ENCODE assay signal across 9 cellular contexts in the genomic region with DNA sequence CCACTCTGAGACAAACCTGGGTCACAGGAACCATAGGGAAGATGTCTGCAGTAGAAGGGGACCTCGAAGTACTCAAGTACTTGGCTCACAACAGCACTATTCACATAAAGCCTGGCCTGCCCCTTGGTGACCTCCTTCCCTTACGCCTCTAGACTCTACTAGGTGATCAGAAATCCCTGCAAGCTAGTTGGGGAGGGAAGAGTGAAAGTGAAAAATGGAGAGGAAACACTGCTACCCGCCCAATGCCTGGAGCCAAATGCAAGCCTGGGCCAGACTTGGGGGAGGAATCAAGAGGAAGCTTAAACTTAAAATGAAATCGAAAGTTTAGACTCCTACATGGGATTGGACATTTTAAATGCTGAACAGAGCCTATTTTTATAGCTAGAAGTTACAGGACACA. TPM values are rescaled to one million over a fixed set of nuclear protein-coding genes. Genes with fewer than 3 reads are reported as not detected.
DNase-seq lines count a peak whose midpoint lies in the region; ATAC-seq, FAIRE-seq and TF ChIP-seq lines count a peak whose summit lies in the region.
"Not testable (repeated sequence)": the region's sequence is repeated elsewhere in the genome, so short reads cannot be mapped to it uniquely, and the experiment has no call there.
"Had no signal": no experiment of that assay in that cellular context is flagged by ENCODE, and none has a peak within 500 bp of the region (broad histone marks: within the 10 kb centered on the region; RNA-seq: fewer than 3 reads in every experiment).

No MANE protein-coding gene starts in this region.

- H3K9me3 ChIP-seq in esophagus muscularis mucosa; heart right ventricle; HepG2 (ENCODE audit: low read length); thoracic aorta: not testable (repeated sequence)

- peak overlapping the region; percentile 49 for H3K4me2 ChIP-seq in HepG2 (ENCODE audit: low read depth, low read length)

- peak overlapping the region; percentile 52 for H3K4me3 Mint-ChIP-seq in T-helper 2 cell treated with Interferon-gamma antibody and Interleukin-4, amounts not matched to agents 5 μg/mL and 100 μg/mL, for 36 hours
- H3K4me3 Mint-ChIP-seq in MCF 10A (ENCODE audit: unreplicated experiment) = peak overlapping the region; percentile 68

- H3K27ac Mint-ChIP-seq in T-helper 2 cell treated with Interferon-gamma antibody and Interleukin-4, amounts not matched to agents 5 μg/mL and 100 μg/mL, for 36 hours; MCF 10A (ENCODE audit: low read depth, unreplicated experiment): not testable (repeated sequence)

- not testable (repeated sequence) for H3K36me3 ChIP-seq in esophagus muscularis mucosa; heart right ventricle; HepG2 (replicated peaks in 1 of 2; ENCODE audit: control insufficient read depth in 1 of 2, insufficient read depth in 2 of 2, low read length in 2 of 2); thoracic aorta

- not testable (repeated sequence) for H3K4me1 Mint-ChIP-seq in T-helper 2 cell treated with Interferon-gamma antibody and Interleukin-4, amounts not matched to agents 5 μg/mL and 100 μg/mL, for 36 hours (ENCODE audit: low read depth); MCF 10A (ENCODE audit: insufficient read depth, unreplicated experiment)

- ATAC-seq in GM18868 (IDR thresholded peaks at IDR 0.05; ENCODE audit: unreplicated experiment) (peak; percentile 32), heart right ventricle (peak in 5 of 8 donors; percentile 33 to 64 (median 49))
- not testable (repeated sequence) for ATAC-seq in HepG2; thoracic aorta (ENCODE audit: insufficient number of reproducible peaks, low FRiP score, low read depth)

- POLR2A ChIA-PET in MCF 10A (lab: Yijun Ruan, JAX); HepG2 (lab: Yijun Ruan, JAX): not testable (repeated sequence)

- not testable (repeated sequence) for TF ChIP-seq RAD21 in HepG2 (CRISPR knock-in tag; IDR thresholded peaks at IDR 0.05)

- TF ChIP-seq EP300 in esophagus muscularis mucosa (IDR thresholded peaks at IDR 0.05); HepG2 (IDR thresholded peaks at IDR 0.05; ENCODE audit: low read depth in 2 of 2, low read length in 2 of 2); HepG2 (CRISPR knock-in tag; IDR thresholded peaks at IDR 0.05; ENCODE audit: borderline replicate concordance): not testable (repeated sequence)

- TF ChIP-seq CTCF in MCF 10A (IDR thresholded peaks at IDR 0.05; ENCODE audit: unreplicated experiment); esophagus muscularis mucosa (IDR thresholded peaks at IDR 0.05); heart right ventricle (IDR thresholded peaks at IDR 0.05); HepG2 (CRISPR knock-in tag; IDR thresholded peaks at IDR 0.05); thoracic aorta (IDR thresholded peaks at IDR 0.05): not testable (repeated sequence)

- not testable (repeated sequence) for TF ChIP-seq POLR2A in esophagus muscularis mucosa (IDR thresholded peaks at IDR 0.05; ENCODE audit: low read depth); HepG2 (IDR thresholded peaks at IDR 0.05; ENCODE audit: insufficient read depth in 1 of 2, low read depth in 2 of 2, low read length in 2 of 2)

- not testable (repeated sequence) for H3K4me1 ChIP-seq in esophagus muscularis mucosa; heart right ventricle; HepG2 (ENCODE audit: insufficient read depth, low read length); thoracic aorta (ENCODE audit: control insufficient read depth in 1 of 2, low read depth in 2 of 2)

- H3K9me3 Mint-ChIP-seq in T-helper 2 cell treated with Interferon-gamma antibody and Interleukin-4, amounts not matched to agents 5 μg/mL and 100 μg/mL, for 36 hours; MCF 10A (ENCODE audit: unreplicated experiment): not testable (repeated sequence)

- peak overlapping the region in 3 of 4 donors; percentile 20 to 51 (median 36) for H3K27ac ChIP-seq in esophagus muscularis mucosa (replicated peaks in 1 of 4)
- H3K27ac ChIP-seq in heart right ventricle = peak overlapping the region in 3 of 10 donors; percentile 19 to 56 (median 55)
- H3K27ac ChIP-seq in HepG2 (ENCODE audit: extremely low read length, insufficient read depth, low read length) = not testable (repeated sequence)
- peak overlapping the region in 1 of 2 donors; percentile 47 for H3K27ac ChIP-seq in thoracic aorta

- H3K4me3 ChIP-seq in esophagus muscularis mucosa = peak overlapping the region in 3 of 4 donors; percentile 7 to 35 (median 10)
- H3K4me3 ChIP-seq in heart right ventricle = peak overlapping the region in 3 of 10 donors; percentile 13 to 29 (median 27)
- peak overlapping the region in 1 of 3 experiments; percentile 56; a peak in 3 of 6 replicates for H3K4me3 ChIP-seq in HepG2 (replicated peaks in 1 of 3; ENCODE audit: insufficient read depth in 1 of 3, low read depth in 2 of 3, low read length in 3 of 3)
- peak overlapping the region; percentile 60 for H3K4me3 ChIP-seq in thoracic aorta

- not testable (repeated sequence) for H3K36me3 Mint-ChIP-seq in T-helper 2 cell treated with Interferon-gamma antibody and Interleukin-4, amounts not matched to agents 5 μg/mL and 100 μg/mL, for 36 hours (ENCODE audit: low read depth); MCF 10A (ENCODE audit: insufficient read depth, unreplicated experiment)

- not testable (repeated sequence) for H3K79me2 ChIP-seq in HepG2 (ENCODE audit: insufficient read depth, low read length)

- intact Hi-C loops in MCF 10A (cut with micrococcal nuclease); esophagus muscularis mucosa (cut with DNase I); heart right ventricle (cut with DNase I); HepG2 (cut with micrococcal nuclease; ENCODE audit: unreplicated experiment): not testable (repeated sequence)

- BruUV-seq in MCF 10A (replicated peaks; lab: Mats Ljungman, UMichigan) = not testable (repeated sequence)
- BruUV-seq in HepG2 (replicated peaks; lab: Mats Ljungman, UMichigan) = TSS peak; percentile 39

- not testable (repeated sequence) for H3K27me3 ChIP-seq in esophagus muscularis mucosa; heart right ventricle; HepG2 (ENCODE audit: control insufficient read depth in 1 of 2, insufficient read depth in 2 of 2, low read length in 2 of 2); thoracic aorta (replicated peaks; ENCODE audit: insufficient read depth)

- not testable (repeated sequence) for H2AFZ ChIP-seq in HepG2 (ENCODE audit: low read length)

- not testable (repeated sequence) for FAIRE-seq in HepG2 (lab: Jason Lieb, UNC)

- H3K27me3 Mint-ChIP-seq in T-helper 2 cell treated with Interferon-gamma antibody and Interleukin-4, amounts not matched to agents 5 μg/mL and 100 μg/mL, for 36 hours (ENCODE audit: low read depth); MCF 10A (ENCODE audit: insufficient read depth, unreplicated experiment): not testable (repeated sequence)

- 17% methylated on average over 1 of the region's 4 CpGs for WGBS in esophagus muscularis mucosa
- WGBS in heart right ventricle, 2 donors = 36 to 58% methylated on average over 2 of the region's 4 CpGs
- 34% methylated on average over 2 of the region's 4 CpGs for WGBS in HepG2 (ENCODE audit: low lambda C conversion rate)

- CTCF ChIA-PET in MCF 10A (lab: Yijun Ruan, JAX); HepG2 (lab: Yijun Ruan, JAX; ENCODE audit: low intra/inter-chr PET ratio, low total read pairs): not testable (repeated sequence)

- not testable (repeated sequence) for H4K20me1 ChIP-seq in HepG2 (ENCODE audit: insufficient read depth, low read length)

- in situ Hi-C loops in HepG2 (cut with HindIII; ENCODE audit: extremely low pct_ligation_motif_present, low pct_unique_long_range_greater_than_20kb) = not testable (repeated sequence)

- DNase-seq in T-helper 2 cell treated with Interferon-gamma antibody and Interleukin-4, amounts not matched to agents 5 μg/mL and 100 μg/mL, for 36 hours (ENCODE audit: low spot score); esophagus muscularis mucosa (ENCODE audit: extremely low spot score); HepG2 (ENCODE audit: low spot score); thoracic aorta (ENCODE audit: low spot score): not testable (repeated sequence)
- DNase-seq in MCF 10A (ENCODE audit: unreplicated experiment) (peak; percentile 29), heart right ventricle (peak in 1 of 2 donors; percentile 7)

- peak overlapping the region; percentile 29; the same call in 1 of the 2 replicates for H3K9ac ChIP-seq in HepG2 (ENCODE audit: insufficient read depth, low read depth, low read length)

RNA-seq across cellular contexts. Expression of gene SYT15, which starts 17.6 kb away (rescaled TPM):
- total RNA-seq in MCF 10A (2022) = 0.79 and 0.84 TPM in 2 replicates
- 1 to 10 TPM; 2.1 to 7.4 (median 5.4) TPM for total RNA-seq in esophagus muscularis mucosa
- 1 to 10 TPM; 1.3 to 4.1 (median 2.9) TPM for total RNA-seq in heart right ventricle
- 1 to 10 TPM in 1 of 2 donors, under 1 TPM in 1; 0.87 to 3.7 TPM for polyA plus RNA-seq in heart right ventricle
- total RNA-seq in HepG2 (2016; rRNA removed; fragmentation: Illumina TruSeq; extraction: Trizol) = 0.24 and 0.38 TPM in 2 replicates
- total RNA-seq in HepG2 (2016; cell fraction: cytosol; rRNA removed; fragmentation: Illumina TruSeq; extraction: Trizol; ENCODE audit: low read depth) = 0.40 TPM in 1 of 2 replicates, not detected in the other
- total RNA-seq in HepG2 (2016; cell fraction: insoluble cytoplasmic fraction; rRNA removed; fragmentation: Illumina TruSeq; extraction: Trizol) = 0.19 and 0.34 TPM in 2 replicates
- total RNA-seq in HepG2 (2016; cell fraction: membrane; rRNA removed; fragmentation: Illumina TruSeq; extraction: Trizol) = 0.24 and 0.37 TPM in 2 replicates
- 0.43 and 0.47 TPM in 2 replicates for total RNA-seq in HepG2 (2016; cell fraction: nucleus; rRNA removed; fragmentation: Illumina TruSeq; extraction: Trizol)
- polyA plus RNA-seq in HepG2 (2011; rRNA removed) = 0.24 and 0.29 TPM in 2 replicates
- 0.13 and 0.15 TPM in 2 replicates for polyA plus RNA-seq in HepG2 (2011; cell fraction: cytosol; rRNA removed)
- 0.51 and 0.57 TPM in 2 replicates for polyA plus RNA-seq in HepG2 (2011; cell fraction: nucleus; rRNA removed)
- polyA plus RNA-seq in HepG2 (2012) = 3.1 and 5.1 TPM in 2 replicates
- polyA plus RNA-seq in HepG2 (2016; cell fraction: cytosol; fragmentation: Illumina TruSeq; extraction: Trizol; ENCODE audit: low read depth) = 0.25 TPM in 1 of 2 replicates, not detected in the other
- 0.30 and 0.46 TPM in 2 replicates for polyA plus RNA-seq in HepG2 (2016; cell fraction: insoluble cytoplasmic fraction; fragmentation: Illumina TruSeq; extraction: Trizol; ENCODE audit: low read depth)
- polyA plus RNA-seq in HepG2 (2016; cell fraction: membrane; fragmentation: Illumina TruSeq; extraction: Trizol; ENCODE audit: low read depth) = 0.15 and 0.24 TPM in 2 replicates
- 0.45 and 1.1 TPM in 2 replicates for polyA plus RNA-seq in HepG2 (2016; cell fraction: nucleus; fragmentation: Illumina TruSeq; extraction: Trizol; ENCODE audit: insufficient read depth, low read depth)
- polyA minus RNA-seq in HepG2 (2011; rRNA and poly(A)+ RNA removed; ENCODE audit: low replicate concordance) = 0.70 and 0.86 TPM in 2 replicates
- not detected in 2 replicates for polyA minus RNA-seq in HepG2 (2011; cell fraction: cytosol; rRNA and poly(A)+ RNA removed)
- polyA minus RNA-seq in HepG2 (2011; cell fraction: nucleus; rRNA and poly(A)+ RNA removed) = 1.9 and 2.8 TPM in 2 replicates
- 1 to 10 TPM; 2.6 to 7.1 TPM for total RNA-seq in thoracic aorta

RNA-seq across cellular contexts. Expression of gene GPRIN2, which starts 40.1 kb away (rescaled TPM):
- total RNA-seq in MCF 10A (2022) (not detected in 2 replicates), esophagus muscularis mucosa (1 to 10 TPM in 2 of 4 donors, not detected in 2; 1.3 to 2.2 TPM), heart right ventricle (under 1 TPM in 1 of 10 donors, not detected in 9; 0.13 TPM), HepG2 (2016; rRNA removed; fragmentation: Illumina TruSeq; extraction: Trizol) (not detected in 2 replicates), thoracic aorta (1 to 10 TPM in 1 of 2 donors, under 1 TPM in 1; 0.27 to 4.8 TPM)
- polyA plus RNA-seq in heart right ventricle (not detected), HepG2 (2011; rRNA removed) (not detected in 2 replicates)
- total RNA-seq in HepG2 (2016; cell fraction: cytosol; rRNA removed; fragmentation: Illumina TruSeq; extraction: Trizol; ENCODE audit: low read depth) = not detected in 2 replicates
- total RNA-seq in HepG2 (2016; cell fraction: insoluble cytoplasmic fraction; rRNA removed; fragmentation: Illumina TruSeq; extraction: Trizol) = not detected in 2 replicates
- not detected in 2 replicates for total RNA-seq in HepG2 (2016; cell fraction: membrane; rRNA removed; fragmentation: Illumina TruSeq; extraction: Trizol)
- total RNA-seq in HepG2 (2016; cell fraction: nucleus; rRNA removed; fragmentation: Illumina TruSeq; extraction: Trizol) = not detected in 2 replicates
- polyA plus RNA-seq in HepG2 (2011; cell fraction: cytosol; rRNA removed) = not detected in 2 replicates
- polyA plus RNA-seq in HepG2 (2011; cell fraction: nucleus; rRNA removed) = not detected in 2 replicates
- not detected in 2 replicates for polyA plus RNA-seq in HepG2 (2012)
- not detected in 2 replicates for polyA plus RNA-seq in HepG2 (2016; cell fraction: cytosol; fragmentation: Illumina TruSeq; extraction: Trizol; ENCODE audit: low read depth)
- not detected in 2 replicates for polyA plus RNA-seq in HepG2 (2016; cell fraction: insoluble cytoplasmic fraction; fragmentation: Illumina TruSeq; extraction: Trizol; ENCODE audit: low read depth)
- polyA plus RNA-seq in HepG2 (2016; cell fraction: membrane; fragmentation: Illumina TruSeq; extraction: Trizol; ENCODE audit: low read depth) = not detected in 2 replicates
- not detected in 2 replicates for polyA plus RNA-seq in HepG2 (2016; cell fraction: nucleus; fragmentation: Illumina TruSeq; extraction: Trizol; ENCODE audit: insufficient read depth, low read depth)
- not detected in 2 replicates for polyA minus RNA-seq in HepG2 (2011; rRNA and poly(A)+ RNA removed; ENCODE audit: low replicate concordance)
- not detected in 2 replicates for polyA minus RNA-seq in HepG2 (2011; cell fraction: cytosol; rRNA and poly(A)+ RNA removed)
- polyA minus RNA-seq in HepG2 (2011; cell fraction: nucleus; rRNA and poly(A)+ RNA removed) = not detected in 2 replicates
- total RNA-seq: CD8-positive, alpha-beta memory T cell had no signal
- polyA plus RNA-seq: AG04450; CD8-positive, alpha-beta memory T cell had no signal
